In genomic region chr9:16421534-16421933, GRCh38 we compare ENCODE assay signal across 21 cellular contexts.
DNase-seq lines count a peak whose midpoint lies in the region; ATAC-seq and TF ChIP-seq lines count a peak whose summit lies in the region.
"Had no signal": no experiment of that assay in that cellular context is flagged by ENCODE, and none has a peak within 500 bp of the region (broad histone marks: within the 10 kb centered on the region; RNA-seq: fewer than 3 reads in every experiment).

No MANE protein-coding gene starts in this region.

- no peak overlapping the region for H2AFZ ChIP-seq in mammary epithelial cell (ENCODE audit: low read depth, low read length)

- H3K4me1 ChIP-seq in mammary epithelial cell (ENCODE audit: insufficient read depth, low read length): peaks cover 6% of the 10 kb centered on the region
- peaks cover 29% of the 10 kb centered on the region for H3K4me1 ChIP-seq in SJCRH30
- no peaks in the 10 kb centered on the region for H3K4me1 ChIP-seq in upper lobe of right lung
- H3K4me1 ChIP-seq in left lung: no peaks in the 10 kb centered on the region
- no peaks in the 10 kb centered on the region for H3K4me1 ChIP-seq in gastroesophageal sphincter

- DNase-seq in MCF 10A (ENCODE audit: unreplicated experiment) (peak; percentile 37), mammary epithelial cell (no peak), SJCRH30 (peak; percentile 42 to 67), fibroblast of pulmonary artery (ENCODE audit: low read depth) (peak; percentile 51), upper lobe of right lung (no peak), left lung (no peak), HCEC 1CT (no peak)
- DNase-seq: activated CD4-positive, alpha-beta T cell treated with anti-CD3 and anti-CD28 coated beads for 4 hours; activated CD8-positive, alpha-beta memory T cell treated with anti-CD3 and anti-CD28 coated beads, Interleukin-2, amount 50 U/mL, for 4 hours; activated gamma-delta T cell treated with Interleukin-2 at 50 U/mL for 16 hours; amygdala; GOT3; islet precursor cell; NCI-H2081 treated with DMSO at 0.1 percent for 48 hours; NK-92 treated with Interleukin-12 subunit alpha and Interleukin-12 subunit beta, amount 100 ng/mL, for 24 hours; stimulated activated CD4-positive, alpha-beta T cell treated with anti-CD3 and anti-CD28 coated beads, Interleukin-2, amount 100 ng/mL, for 48 hours; substantia nigra; T-helper 2 cell had no signal

- no peaks in the 10 kb centered on the region for H3K4me1 Mint-ChIP-seq in MCF 10A (ENCODE audit: insufficient read depth, unreplicated experiment)

- peaks cover 40% of the 10 kb centered on the region for H3K27me3 Mint-ChIP-seq in MCF 10A (ENCODE audit: insufficient read depth, unreplicated experiment)

- no peak overlapping the region for H3K9ac ChIP-seq in mammary epithelial cell (ENCODE audit: insufficient read depth, low read length)

- no peaks in the 10 kb centered on the region for H3K79me2 ChIP-seq in mammary epithelial cell (ENCODE audit: insufficient read depth, low read length)

- intact Hi-C loops in MCF 10A (cut with micrococcal nuclease): no loop called here
- intact Hi-C loops in mammary epithelial cell (cut with micrococcal nuclease): no loop called here
- intact Hi-C loops in upper lobe of right lung (cut with DNase I): no loop called here
- intact Hi-C loops in left lung (cut with DNase I): no loop called here

- 83% methylated on average over 7 of the region's 7 CpGs for WGBS in mammary epithelial cell (ENCODE audit: low coverage, missing lambda C conversion rate)
- WGBS in gastroesophageal sphincter (ENCODE audit: low coverage in 1 of 2), 2 donors: 70 to 82% methylated on average over 5 to 7 of the region's 7 CpGs

- H3K27ac ChIP-seq in mammary epithelial cell (ENCODE audit: insufficient read depth, low read depth, low read length) (no peak overlapping the region), SJCRH30 (peak overlapping the region; percentile 25), upper lobe of right lung (no peak overlapping the region), left lung (no peak overlapping the region), gastroesophageal sphincter (no peak overlapping the region)
- H3K27ac ChIP-seq: coronary artery had no signal

- H3K4me2 ChIP-seq in mammary epithelial cell (ENCODE audit: insufficient read depth, low read depth, low read length): no peak overlapping the region

- in situ Hi-C loops in mammary epithelial cell (cut with MboI; ENCODE audit: low sequenced_read_pairs in 2 of 2): no loop called here

- no peaks in the 10 kb centered on the region for H3K9me3 Mint-ChIP-seq in MCF 10A (ENCODE audit: unreplicated experiment)
- H3K9me3 Mint-ChIP-seq: mesothelial cell of epicardium had no signal

- H3K36me3 Mint-ChIP-seq in MCF 10A (ENCODE audit: insufficient read depth, unreplicated experiment): no peaks in the 10 kb centered on the region
- H3K36me3 Mint-ChIP-seq: mesothelial cell of epicardium had no signal

- CTCF ChIA-PET in MCF 10A (lab: Yijun Ruan, JAX): no interaction called here
- CTCF ChIA-PET in mammary epithelial cell (lab: Charles Lee; ENCODE audit: low non-redundant PET): no interaction called here

- H3K27ac Mint-ChIP-seq in MCF 10A (ENCODE audit: low read depth, unreplicated experiment): no peak overlapping the region
- H3K27ac Mint-ChIP-seq: mesothelial cell of epicardium had no signal

- H4K20me1 ChIP-seq in mammary epithelial cell (ENCODE audit: insufficient read depth, low read length): no peaks in the 10 kb centered on the region

- TF ChIP-seq CTCF in MCF 10A (IDR thresholded peaks at IDR 0.05; ENCODE audit: unreplicated experiment) (no peak), mammary epithelial cell (conservative IDR thresholded peaks at IDR 0.05 in 1 of 2, IDR thresholded peaks at IDR 0.05 in 1 of 2; ENCODE audit: extremely low read depth in 1 of 2, insufficient read depth in 1 of 2, low read depth in 1 of 2, low read length in 2 of 2) (no peak), fibroblast of pulmonary artery (IDR thresholded peaks at IDR 0.05; ENCODE audit: low read length, missing control alignments) (no peak), upper lobe of right lung (IDR thresholded peaks at IDR 0.05) (no peak), left lung (IDR thresholded peaks at IDR 0.05) (no peak), gastroesophageal sphincter (IDR thresholded peaks at IDR 0.05) (no peak)

- H3K36me3 ChIP-seq in mammary epithelial cell (ENCODE audit: insufficient read depth, low read length): no peaks in the 10 kb centered on the region
- H3K36me3 ChIP-seq in SJCRH30: no peaks in the 10 kb centered on the region; the same call in 1 of the 2 replicates
- H3K36me3 ChIP-seq in upper lobe of right lung: no peaks in the 10 kb centered on the region
- peaks cover 0 to 3% of the 10 kb centered on the region in 2 donors for H3K36me3 ChIP-seq in left lung
- peaks cover 0 to 9% of the 10 kb centered on the region in 2 donors for H3K36me3 ChIP-seq in gastroesophageal sphincter

- H3K4me3 Mint-ChIP-seq in MCF 10A (ENCODE audit: unreplicated experiment): no peak overlapping the region
- H3K4me3 Mint-ChIP-seq: mesothelial cell of epicardium had no signal

- no peak for TF ChIP-seq POLR2A in gastroesophageal sphincter (IDR thresholded peaks at IDR 0.05)

- H3K9me3 ChIP-seq in mammary epithelial cell (replicated peaks; ENCODE audit: insufficient read depth, low read length): no peaks in the 10 kb centered on the region
- H3K9me3 ChIP-seq in SJCRH30 (replicated peaks): no peaks in the 10 kb centered on the region
- H3K9me3 ChIP-seq in upper lobe of right lung: no peaks in the 10 kb centered on the region
- H3K9me3 ChIP-seq in left lung: no peaks in the 10 kb centered on the region
- H3K9me3 ChIP-seq in gastroesophageal sphincter: no peaks in the 10 kb centered on the region

- dilution Hi-C loops in mammary epithelial cell (cut with HindIII; ENCODE audit: low sequenced_read_pairs): no loop called here

- POLR2A ChIA-PET in MCF 10A (lab: Yijun Ruan, JAX): no interaction called here

- no peak for TF ChIP-seq EP300 in gastroesophageal sphincter (IDR thresholded peaks at IDR 0.05)

- H3K4me3 ChIP-seq in mammary epithelial cell (replicated peaks in 1 of 3; ENCODE audit: insufficient read depth in 1 of 3, low read depth in 2 of 3, low read length in 3 of 3) (no peak overlapping the region), SJCRH30 (0 out of 2 replicates have a peak overlapping the region, but pooled peaks have one; percentile 0), fibroblast of pulmonary artery (replicated peaks; ENCODE audit: low read depth, low read length) (no peak overlapping the region), upper lobe of right lung (no peak overlapping the region), left lung (no peak overlapping the region), gastroesophageal sphincter (no peak overlapping the region)
- H3K4me3 ChIP-seq: coronary artery had no signal

- peak; percentile 60 for ATAC-seq in upper lobe of right lung
- no peak for ATAC-seq in left lung
- ATAC-seq in gastroesophageal sphincter: no peak

- BruUV-seq in MCF 10A (replicated peaks; lab: Mats Ljungman, UMichigan): no TSS peak
- no TSS peak for BruUV-seq in mammary epithelial cell (replicated peaks; lab: Mats Ljungman, UMichigan)

- peaks cover 2% of the 10 kb centered on the region for H3K27me3 ChIP-seq in mammary epithelial cell (ENCODE audit: insufficient read depth, low read length)
- H3K27me3 ChIP-seq in SJCRH30: no peaks in the 10 kb centered on the region
- H3K27me3 ChIP-seq in upper lobe of right lung: no peaks in the 10 kb centered on the region
- H3K27me3 ChIP-seq in left lung: no peaks in the 10 kb centered on the region
- H3K27me3 ChIP-seq in gastroesophageal sphincter: no peaks in the 10 kb centered on the region

Comparison
In these comparisons a context has a peak if more than half of its experiments do, and no peak if none do; other contexts are left out.
1. DNase-seq: peak in MCF 10A (single experiment), SJCRH30 (2 of 2) and fibroblast of pulmonary artery (single experiment); none in mammary epithelial cell (single experiment), upper lobe of right lung (single experiment), left lung (0 of 2) and HCEC 1CT (single experiment).